ENCODE assay signal across 8 cellular contexts in the genomic region with DNA sequence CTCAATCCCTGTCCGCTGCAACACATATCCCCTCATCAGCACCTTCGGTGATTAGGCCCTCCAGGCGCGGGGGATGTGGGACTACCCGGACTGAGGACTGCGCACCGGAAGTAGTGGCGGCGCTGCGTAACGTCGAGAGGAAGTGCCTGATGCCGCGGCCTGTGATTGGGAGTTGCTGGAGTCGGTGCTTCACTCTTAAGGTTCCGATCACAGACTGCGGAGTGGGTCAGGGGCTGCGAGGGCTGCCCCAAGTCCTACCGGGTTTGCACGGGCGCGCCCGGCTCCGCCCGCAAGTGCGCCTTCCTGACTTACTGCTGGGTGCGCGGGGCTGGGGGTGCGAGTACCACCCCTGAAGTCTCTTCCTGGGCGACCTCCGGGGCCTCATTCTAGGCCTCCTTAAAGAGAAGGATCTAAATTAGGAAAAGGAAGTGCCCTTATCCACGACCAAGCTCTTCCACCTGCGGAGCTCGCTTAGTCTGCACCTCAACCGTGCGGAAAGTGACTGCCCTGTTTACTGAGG. TPM values are rescaled to one million over a fixed set of nuclear protein-coding genes. Genes with fewer than 3 reads are reported as not detected.
A peak's percentile ranks its signal among the peaks of the same experiment; 100 is the strongest.
DNase-seq lines count a peak whose midpoint lies in the region; ATAC-seq and FAIRE-seq lines count a peak whose summit lies in the region.

A gene (plus strand): TSS at position 192 of the 520 bp plus-strand sequence. CDS start 1,822 bp downstream, outside the sequence.

- peaks cover 22% of the 10 kb centered on the region for H3K27me3 ChIP-seq in NT2/D1 (ENCODE audit: insufficient read depth, insufficient read length)

- peak; percentile 93 for ATAC-seq in GM21367 (IDR thresholded peaks at IDR 0.05; ENCODE audit: unreplicated experiment)

- peak within 1 kb of the TSS; percentile 87 for H3K9ac ChIP-seq in NT2/D1 (ENCODE audit: insufficient read length, low read depth)

- 1 to 4% methylated on average over 21 of the region's 36 CpGs for WGBS in mesodermal cell (ENCODE audit: insufficient coverage in 2 of 2), 2 experiments

- H3K27ac ChIP-seq in mesodermal cell (ENCODE audit: low read depth, low read length, severe bottlenecking), result no peak within 1 kb of the TSS

- FAIRE-seq in endometrium (lab: Jason Lieb, UNC), result peak; percentile 89

- DNase-seq in COR-L47 (lab: John Stamatoyannopoulos, UW) (peak; percentile 96), HT-29 (ENCODE audit: low spot score) (peak; percentile 95), NT2/D1 (ENCODE audit: low read depth, low spot score) (peak; percentile 98)
- DNase-seq in activated CD8-positive, alpha-beta memory T cell treated with anti-CD3 and anti-CD28 coated beads, Interleukin-2, amount 50 U/mL, for 24 hours (ENCODE audit: extremely low read depth), result peak; percentile 82
- DNase-seq in stimulated activated CD8-positive, alpha-beta memory T cell treated with anti-CD3 and anti-CD28 coated beads, Interleukin-15, amount 100 ng/mL, for 1 hour (ENCODE audit: low read depth), result peak; percentile 81

- H3K36me3 ChIP-seq in NT2/D1 (ENCODE audit: insufficient read depth, insufficient read length, low read length), result peaks cover 34% of the 10 kb centered on the region
- peaks cover 26% of the 10 kb centered on the region for H3K36me3 ChIP-seq in mesodermal cell (ENCODE audit: control insufficient read depth, insufficient read depth, low read length)

- H3K4me3 ChIP-seq in NT2/D1 (ENCODE audit: insufficient read length, low read depth), result peak within 1 kb of the TSS; percentile 92
- peak within 1 kb of the TSS; percentile 86 for H3K4me3 ChIP-seq in mesodermal cell (ENCODE audit: extremely low read depth, insufficient read depth, low read length, poor library complexity, severe bottlenecking)

- no peaks in the 10 kb centered on the region for H3K4me1 ChIP-seq in NT2/D1 (ENCODE audit: insufficient read depth, insufficient read length)
- H3K4me1 ChIP-seq in mesodermal cell (ENCODE audit: control insufficient read depth, insufficient read depth, low read length, poor library complexity, severe bottlenecking), result peaks cover 5% of the 10 kb centered on the region

- H3K9me3 ChIP-seq in NT2/D1 (ENCODE audit: insufficient read depth, low read length), result no peaks in the 10 kb centered on the region
- peaks cover 4% of the 10 kb centered on the region for H3K9me3 ChIP-seq in mesodermal cell (ENCODE audit: control insufficient read depth, low read length)

RNA-seq across cellular contexts. Expression of the gene that starts here (rescaled TPM):
- total RNA-seq in HT-29 (2014; rRNA removed; shearing (Covaris generic)), result 34.9 and 36.1 TPM in 2 replicates
- 35.1 TPM for polyA plus RNA-seq in mesodermal cell (2013, experiment 1 of 2)
- polyA plus RNA-seq in mesodermal cell (2013, experiment 2 of 2), result 26.9 TPM
